ENCODE assay signal across 1 cellular context in genomic region chr17:44340613-44341012, GRCh38. TPM values are rescaled to one million over a fixed set of nuclear protein-coding genes. Genes with fewer than 3 reads are reported as not detected.
"Had no signal": no experiment of that assay in that cellular context is flagged by ENCODE, and none has a peak within 500 bp of the region (broad histone marks: within the 10 kb centered on the region; RNA-seq: fewer than 3 reads in every experiment).

No MANE protein-coding gene starts in this region.

RNA-seq across cellular contexts. Expression of gene ITGA2B, which starts 48.8 kb away (rescaled TPM):
- total RNA-seq: HT-29 had no signal
